In the genomic region with DNA sequence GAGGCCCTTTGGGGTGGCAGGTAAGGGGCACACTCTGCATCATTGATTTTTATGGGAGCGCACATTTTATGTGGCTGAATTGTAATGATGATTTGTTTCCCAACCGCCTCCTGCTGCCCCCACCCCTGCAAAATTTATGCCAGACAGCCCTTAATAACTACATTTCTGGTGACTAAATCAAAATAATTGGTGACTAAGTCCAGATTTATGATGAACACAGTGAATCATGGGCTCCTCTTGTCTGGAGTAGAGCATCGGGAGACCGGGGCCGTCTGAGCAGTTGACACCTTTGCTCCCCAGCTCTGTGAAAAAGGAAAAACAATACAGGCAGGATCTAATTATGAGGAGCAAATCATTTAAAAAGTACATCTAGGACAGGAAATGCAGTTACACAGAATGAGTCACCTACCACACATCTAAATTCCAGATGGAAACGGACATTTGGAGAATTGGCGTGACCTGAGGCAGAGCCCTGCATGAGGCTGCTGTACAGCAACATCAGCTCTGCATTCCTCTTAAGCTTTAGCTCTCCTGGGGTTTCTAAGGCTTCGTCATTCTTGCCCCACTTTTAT, we compare ENCODE assay signal across 13 cellular contexts. TPM values are rescaled to one million over a fixed set of nuclear protein-coding genes. Genes with fewer than 3 reads are reported as not detected.
DNase-seq lines count a peak whose midpoint lies in the region; ATAC-seq and TF ChIP-seq lines count a peak whose summit lies in the region.
"Had no signal": no experiment of that assay in that cellular context is flagged by ENCODE, and none has a peak within 500 bp of the region (broad histone marks: within the 10 kb centered on the region; RNA-seq: fewer than 3 reads in every experiment).

No MANE protein-coding gene starts in this region.

- H3K79me2 ChIP-seq in ACC112 (ENCODE audit: control insufficient read depth, insufficient read depth, low read length, unreplicated experiment) = no peaks in the 10 kb centered on the region

- H3K9me3 ChIP-seq in HEK293 (ENCODE audit: control insufficient read depth, insufficient read depth, low read depth, low read length) = no peaks in the 10 kb centered on the region
- H3K9me3 ChIP-seq: heart right ventricle, suprapubic skin had no signal

- H3K27me3 ChIP-seq in ACC112 (ENCODE audit: insufficient read depth, low read length) = no peaks in the 10 kb centered on the region
- H3K27me3 ChIP-seq: suprapubic skin had no signal

- H3K36me3 ChIP-seq in ACC112 (ENCODE audit: insufficient read depth, low read length) = no peaks in the 10 kb centered on the region
- H3K36me3 ChIP-seq in HEK293 (ENCODE audit: control insufficient read depth in 2 of 2, insufficient read depth in 1 of 2, low read length in 2 of 2) = no peaks in the 10 kb centered on the region
- H3K36me3 ChIP-seq: suprapubic skin had no signal

- H3K4me1 ChIP-seq in ACC112 (ENCODE audit: control insufficient read depth, insufficient read depth, low read length, unreplicated experiment) (peaks cover 34% of the 10 kb centered on the region), HEK293 (ENCODE audit: control insufficient read depth, insufficient read depth, low read length) (peaks cover 5% of the 10 kb centered on the region; the same call in 1 of the 2 replicates)
- H3K4me1 ChIP-seq: suprapubic skin had no signal

- H3K27ac ChIP-seq in ACC112 (ENCODE audit: low read depth, low read length) (peak overlapping the region; percentile 99), HEK293 (ENCODE audit: extremely low read depth, low read depth, low read length) (no peak overlapping the region)
- H3K27ac ChIP-seq: suprapubic skin had no signal

- H3K4me3 ChIP-seq in ACC112 (ENCODE audit: low read depth, low read length) (peak overlapping the region; percentile 28; the same call in 1 of the 2 replicates), HEK293 (ENCODE audit: low read depth, low read length) (no peak overlapping the region)
- H3K4me3 ChIP-seq: heart right ventricle, suprapubic skin had no signal

- H3K27ac Mint-ChIP-seq in activated T-helper 17 cell treated with anti-CD3 and anti-CD28 coated beads, Interleukin-2, amount 50 U/mL, for 72 hours = peak overlapping the region; percentile 58
- no peak overlapping the region for H3K27ac Mint-ChIP-seq in T-cell
- H3K27ac Mint-ChIP-seq: CD4-positive, alpha-beta T cell had no signal

- DNase-seq in glomerular visceral epithelial cell (ENCODE audit: extremely low spot score) (peak; percentile 96), ecto neural progenitor cell (ENCODE audit: low spot score) (no peak), T-cell (no peak), putamen (ENCODE audit: low spot score) (no peak)
- DNase-seq: activated CD4-positive, alpha-beta T cell treated with anti-CD3 and anti-CD28 coated beads for 4 hours; CD4-positive, alpha-beta T cell; heart right ventricle; NCI-H1105 had no signal

- H3K4me1 Mint-ChIP-seq in activated T-helper 17 cell treated with anti-CD3 and anti-CD28 coated beads, Interleukin-2, amount 50 U/mL, for 72 hours = peaks cover 8% of the 10 kb centered on the region
- H3K4me1 Mint-ChIP-seq in T-cell = peaks cover 0 to 5% (median 0%) of the 10 kb centered on the region in 3 donors

- peaks cover 99% of the 10 kb centered on the region for H3K36me3 Mint-ChIP-seq in activated T-helper 17 cell treated with anti-CD3 and anti-CD28 coated beads, Interleukin-2, amount 50 U/mL, for 72 hours (ENCODE audit: low read depth)
- H3K36me3 Mint-ChIP-seq in T-cell = peaks cover 79% of the 10 kb centered on the region

- CTCF ChIA-PET in HEK293 (lab: Yijun Ruan, JAX) = interaction anchor here (0.7 to 1.0 kb wide), 2 partner anchors 11 to 375 kb away, joined by 3 read pairs; no protein-coding TSS in a partner anchor
- CTCF ChIA-PET in T-cell (lab: Charles Lee) = no interaction called here

- H2AFZ ChIP-seq in ACC112 (ENCODE audit: low read length, unreplicated experiment) = no peak overlapping the region

- no peaks in the 10 kb centered on the region for H3K27me3 Mint-ChIP-seq in activated T-helper 17 cell treated with anti-CD3 and anti-CD28 coated beads, Interleukin-2, amount 50 U/mL, for 72 hours
- H3K27me3 Mint-ChIP-seq in T-cell = no peaks in the 10 kb centered on the region
- H3K27me3 Mint-ChIP-seq: CD4-positive, alpha-beta T cell had no signal

- H3K4me3 Mint-ChIP-seq in activated T-helper 17 cell treated with anti-CD3 and anti-CD28 coated beads, Interleukin-2, amount 50 U/mL, for 72 hours = no peak overlapping the region
- no peak overlapping the region for H3K4me3 Mint-ChIP-seq in T-cell
- H3K4me3 Mint-ChIP-seq: CD4-positive, alpha-beta T cell had no signal

- POLR2A ChIA-PET in HEK293 (lab: Yijun Ruan, JAX) (interaction anchor here (1.4 kb wide), 1 partner anchor 112 kb away, joined by 4 read pairs; a partner anchor contains a TSS), T-cell (lab: Charles Lee) (no interaction called here)

- no peak for ATAC-seq in activated T-helper 17 cell treated with anti-CD3 and anti-CD28 coated beads, Interleukin-2, amount 50 U/mL, for 72 hours (replicated peaks)
- ATAC-seq in T-cell (replicated peaks in 1 of 4) = no peak
- ATAC-seq in GM21619 (IDR thresholded peaks at IDR 0.05; ENCODE audit: unreplicated experiment) = no peak

- no peak for TF ChIP-seq CTCF in HEK293 (tag by site-specific recombination; IDR thresholded peaks at IDR 0.05)

- no peaks in the 10 kb centered on the region for H3K9me3 Mint-ChIP-seq in activated T-helper 17 cell treated with anti-CD3 and anti-CD28 coated beads, Interleukin-2, amount 50 U/mL, for 72 hours
- no peaks in the 10 kb centered on the region for H3K9me3 Mint-ChIP-seq in T-cell
- H3K9me3 Mint-ChIP-seq: CD4-positive, alpha-beta T cell had no signal

TF ChIP-seq in HEK293, 187 proteins besides CTCF, POLR2A, EP300 and RAD21:
- TF ChIP-seq ZNF560 (tag by site-specific recombination; IDR thresholded peaks at IDR 0.05; ENCODE audit: borderline replicate concordance) (no peak), ZBTB17 (tag by site-specific recombination; IDR thresholded peaks at IDR 0.05) (peak; percentile 13; the same call in 1 of the 2 replicates), FEZF1 (tag by site-specific recombination; IDR thresholded peaks at IDR 0.05) (peak; percentile 29; the same call in 1 of the 2 replicates), GLIS1 (tag by site-specific recombination; IDR thresholded peaks at IDR 0.05) (peak; percentile 67), ZNF146 (tag by site-specific recombination; IDR thresholded peaks at IDR 0.05) (peak; percentile 46; the same call in 1 of the 2 replicates), ZBTB8A (tag by site-specific recombination; IDR thresholded peaks at IDR 0.05) (no peak), ZNF324 (tag by site-specific recombination; IDR thresholded peaks at IDR 0.05) (no peak), ZSCAN30 (tag by site-specific recombination; IDR thresholded peaks at IDR 0.05) (no peak), SP7 (tag by site-specific recombination; IDR thresholded peaks at IDR 0.05) (peak; percentile 97), GLI4 (tag by site-specific recombination; IDR thresholded peaks at IDR 0.05) (no peak), ZSCAN23 (tag by site-specific recombination; IDR thresholded peaks at IDR 0.05) (no peak), ZIC2 (tag by site-specific recombination; IDR thresholded peaks at IDR 0.05) (no peak), OSR2 (tag by site-specific recombination; IDR thresholded peaks at IDR 0.05) (no peak), HOXC10 (CRISPR knock-in tag; IDR thresholded peaks at IDR 0.05) (no peak)
- TF ChIP-seq, protein P1, sequence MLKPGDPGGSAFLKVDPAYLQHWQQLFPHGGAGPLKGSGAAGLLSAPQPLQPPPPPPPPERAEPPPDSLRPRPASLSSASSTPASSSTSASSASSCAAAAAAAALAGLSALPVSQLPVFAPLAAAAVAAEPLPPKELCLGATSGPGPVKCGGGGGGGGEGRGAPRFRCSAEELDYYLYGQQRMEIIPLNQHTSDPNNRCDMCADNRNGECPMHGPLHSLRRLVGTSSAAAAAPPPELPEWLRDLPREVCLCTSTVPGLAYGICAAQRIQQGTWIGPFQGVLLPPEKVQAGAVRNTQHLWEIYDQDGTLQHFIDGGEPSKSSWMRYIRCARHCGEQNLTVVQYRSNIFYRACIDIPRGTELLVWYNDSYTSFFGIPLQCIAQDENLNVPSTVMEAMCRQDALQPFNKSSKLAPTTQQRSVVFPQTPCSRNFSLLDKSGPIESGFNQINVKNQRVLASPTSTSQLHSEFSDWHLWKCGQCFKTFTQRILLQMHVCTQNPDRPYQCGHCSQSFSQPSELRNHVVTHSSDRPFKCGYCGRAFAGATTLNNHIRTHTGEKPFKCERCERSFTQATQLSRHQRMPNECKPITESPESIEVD (tag by site-specific recombination; IDR thresholded peaks at IDR 0.05) = peak; percentile 55
- TF ChIP-seq, protein P2, sequence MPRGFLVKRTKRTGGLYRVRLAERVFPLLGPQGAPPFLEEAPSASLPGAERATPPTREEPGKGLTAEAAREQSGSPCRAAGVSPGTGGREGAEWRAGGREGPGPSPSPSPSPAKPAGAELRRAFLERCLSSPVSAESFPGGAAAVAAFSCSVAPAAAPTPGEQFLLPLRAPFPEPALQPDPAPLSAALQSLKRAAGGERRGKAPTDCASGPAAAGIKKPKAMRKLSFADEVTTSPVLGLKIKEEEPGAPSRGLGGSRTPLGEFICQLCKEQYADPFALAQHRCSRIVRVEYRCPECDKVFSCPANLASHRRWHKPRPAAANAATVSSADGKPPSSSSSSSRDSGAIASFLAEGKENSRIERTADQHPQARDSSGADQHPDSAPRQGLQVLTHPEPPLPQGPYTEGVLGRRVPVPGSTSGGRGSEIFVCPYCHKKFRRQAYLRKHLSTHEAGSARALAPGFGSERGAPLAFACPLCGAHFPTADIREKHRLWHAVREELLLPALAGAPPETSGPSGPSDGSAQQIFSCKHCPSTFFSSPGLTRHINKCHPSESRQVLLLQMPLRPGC (tag by site-specific recombination; IDR thresholded peaks at IDR 0.05) = peak; percentile 65; the same call in 1 of the 2 replicates
- TF ChIP-seq, protein P3, sequence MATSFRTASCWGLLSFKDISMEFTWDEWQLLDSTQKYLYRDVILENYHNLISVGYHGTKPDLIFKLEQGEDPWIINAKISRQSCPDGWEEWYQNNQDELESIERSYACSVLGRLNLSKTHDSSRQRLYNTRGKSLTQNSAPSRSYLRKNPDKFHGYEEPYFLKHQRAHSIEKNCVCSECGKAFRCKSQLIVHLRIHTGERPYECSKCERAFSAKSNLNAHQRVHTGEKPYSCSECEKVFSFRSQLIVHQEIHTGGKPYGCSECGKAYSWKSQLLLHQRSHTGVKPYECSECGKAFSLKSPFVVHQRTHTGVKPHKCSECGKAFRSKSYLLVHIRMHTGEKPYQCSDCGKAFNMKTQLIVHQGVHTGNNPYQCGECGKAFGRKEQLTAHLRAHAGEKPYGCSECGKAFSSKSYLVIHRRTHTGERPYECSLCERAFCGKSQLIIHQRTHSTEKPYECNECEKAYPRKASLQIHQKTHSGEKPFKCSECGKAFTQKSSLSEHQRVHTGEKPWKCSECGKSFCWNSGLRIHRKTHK (tag by site-specific recombination; IDR thresholded peaks at IDR 0.05) = no peak

RNA-seq across cellular contexts. Expression of a gene that starts 58.9 kb away (rescaled TPM):
- total RNA-seq in activated T-helper 17 cell treated with anti-CD3 and anti-CD28 coated beads, Interleukin-2, amount 50 U/mL, for 72 hours = 100 to 1,000 TPM; 229 to 244 TPM
- 100 to 1,000 TPM; 168 to 303 (median 197) TPM for total RNA-seq in T-cell
